ENCODE assay signal across 1 cellular context in genomic region chr6:15922510-15923307, GRCh38.
TF ChIP-seq lines count a peak whose summit lies in the region.

No MANE protein-coding gene starts in this region.

TF ChIP-seq in K562, 482 proteins besides CTCF, POLR2A, EP300 and RAD21 (continued from another document and continues in another):
- no peak for TF ChIP-seq ZBTB26 (CRISPR knock-in tag; IDR thresholded peaks at IDR 0.05)
- peak; percentile 92 for TF ChIP-seq ZNF175 (CRISPR knock-in tag; IDR thresholded peaks at IDR 0.05; ENCODE audit: low read depth)
- peak; percentile 35; the same call in 1 of the 2 replicates for TF ChIP-seq MYNN (IDR thresholded peaks at IDR 0.05)
- no peak for TF ChIP-seq MYNN (CRISPR knock-in tag; IDR thresholded peaks at IDR 0.05)
- no peak for TF ChIP-seq HIVEP1 (CRISPR knock-in tag; IDR thresholded peaks at IDR 0.05)
- no peak for TF ChIP-seq ZNF707 (CRISPR knock-in tag; conservative IDR thresholded peaks at IDR 0.05)
- no peak for TF ChIP-seq KLF6 (CRISPR knock-in tag; IDR thresholded peaks at IDR 0.05; ENCODE audit: borderline replicate concordance)
- TF ChIP-seq ZNF431 (CRISPR knock-in tag; IDR thresholded peaks at IDR 0.05) = 0 out of 2 replicates have a peak, but pooled peaks have one; percentile 27
- peak; percentile 72; the same call in 1 of the 2 replicates for TF ChIP-seq TFAP4 (CRISPR knock-in tag; IDR thresholded peaks at IDR 0.05; ENCODE audit: borderline replicate concordance)
- TF ChIP-seq ZBTB1 (CRISPR knock-in tag; IDR thresholded peaks at IDR 0.05; ENCODE audit: borderline replicate concordance, low read depth) = no peak
- TF ChIP-seq DEAF1 (CRISPR knock-in tag; IDR thresholded peaks at IDR 0.05) = 0 out of 2 replicates have a peak, but pooled peaks have one; percentile 21
- 0 out of 2 replicates have a peak, but pooled peaks have one; percentile 40 for TF ChIP-seq CREB3L1 (IDR thresholded peaks at IDR 0.05; ENCODE audit: borderline replicate concordance, low read depth)
- TF ChIP-seq GABPA (tag; conservative IDR thresholded peaks at IDR 0.05; ENCODE audit: low read depth) = no peak; the same call in 1 of the 2 replicates
- no peak for TF ChIP-seq GMEB1 (CRISPR knock-in tag; IDR thresholded peaks at IDR 0.05)
- peak; percentile 68 to 99; a peak in 3 of 4 replicates for TF ChIP-seq HDAC1 (IDR thresholded peaks at IDR 0.05)
- TF ChIP-seq HMBOX1 (IDR thresholded peaks at IDR 0.05) = 0 out of 2 replicates have a peak, but pooled peaks have one; percentile 45
- TF ChIP-seq ELK1 (CRISPR knock-in tag; IDR thresholded peaks at IDR 0.05) = no peak
- TF ChIP-seq PRPF4 (IDR thresholded peaks at IDR 0.05; ENCODE audit: insufficient read depth, low read depth, low read length, poor library complexity, severe bottlenecking) = no peak
- TF ChIP-seq ZNF23 (CRISPR knock-in tag; IDR thresholded peaks at IDR 0.05) = no peak
- TF ChIP-seq NCOA4 (IDR thresholded peaks at IDR 0.05; ENCODE audit: partially characterized antibody) = no peak
- 0 out of 2 replicates have a peak, but pooled peaks have one; percentile 52 for TF ChIP-seq ZNF584 (CRISPR knock-in tag; IDR thresholded peaks at IDR 0.05; ENCODE audit: low read depth)
- no peak for TF ChIP-seq ZNF507 (tag; conservative IDR thresholded peaks at IDR 0.05)
- peak; percentile 79 for TF ChIP-seq CCNT2 (IDR thresholded peaks at IDR 0.05; ENCODE audit: borderline replicate concordance, extremely low read depth, insufficient read length, low read depth, low read length)
- no peak for TF ChIP-seq PCBP2 (IDR thresholded peaks at IDR 0.05; ENCODE audit: low read depth, low read length, poor library complexity, severe bottlenecking)
- no peak for TF ChIP-seq ATF1 (CRISPR knock-in tag; IDR thresholded peaks at IDR 0.05)
- peak; percentile 50; the same call in 1 of the 2 replicates for TF ChIP-seq ATF1 (tag; IDR thresholded peaks at IDR 0.05)
- TF ChIP-seq ZSCAN29 (IDR thresholded peaks at IDR 0.05) = no peak
- TF ChIP-seq WHSC1 (IDR thresholded peaks at IDR 0.05; ENCODE audit: low read length) = no peak
- peak; percentile 92 for TF ChIP-seq SMARCA4 (IDR thresholded peaks at IDR 0.05)
- no peak for TF ChIP-seq ZNF57 (CRISPR knock-in tag; IDR thresholded peaks at IDR 0.05)
- no peak for TF ChIP-seq SMAD1 (IDR thresholded peaks at IDR 0.05; ENCODE audit: low read depth, low read length, partially characterized antibody)
- TF ChIP-seq SMARCE1 (IDR thresholded peaks at IDR 0.05) = peak; percentile 92
- peak; percentile 97 for TF ChIP-seq CBFA2T2 (conservative IDR thresholded peaks at IDR 0.05)
- peak; percentile 91 to 99 for TF ChIP-seq TEAD1 (CRISPR knock-in tag; IDR thresholded peaks at IDR 0.05)
- TF ChIP-seq GTF2E2 (tag; IDR thresholded peaks at IDR 0.05) = no peak
- no peak for TF ChIP-seq ASH1L (IDR thresholded peaks at IDR 0.05; ENCODE audit: borderline replicate concordance, low read depth, partially characterized antibody)
- TF ChIP-seq TAF15 (IDR thresholded peaks at IDR 0.05; ENCODE audit: low read depth, low read length) = no peak
- peak; percentile 96 for TF ChIP-seq PML (IDR thresholded peaks at IDR 0.05; ENCODE audit: low read length)
- peak; percentile 100 for TF ChIP-seq HDAC2 (IDR thresholded peaks at IDR 0.05)
- peak; percentile 68 for TF ChIP-seq RNF2 (IDR thresholded peaks at IDR 0.05)
- TF ChIP-seq CHD7 (IDR thresholded peaks at IDR 0.05; ENCODE audit: low read depth, low read length) = no peak
